ENCODE assay signal across 19 cellular contexts in genomic region chr2:38430196-38430595, GRCh38. TPM values are rescaled to one million over a fixed set of nuclear protein-coding genes. Genes with fewer than 3 reads are reported as not detected.
DNase-seq lines count a peak whose midpoint lies in the region; ATAC-seq, FAIRE-seq and TF ChIP-seq lines count a peak whose summit lies in the region.
"Had no signal": no experiment of that assay in that cellular context is flagged by ENCODE, and none has a peak within 500 bp of the region (broad histone marks: within the 10 kb centered on the region; RNA-seq: fewer than 3 reads in every experiment).

No MANE protein-coding gene starts in this region.

- H3K36me3 ChIP-seq in iPS-15b (ENCODE audit: control insufficient read depth, insufficient read depth, low read length): no peaks in the 10 kb centered on the region
- H3K36me3 ChIP-seq in small intestine (ENCODE audit: control insufficient read depth in 2 of 2, insufficient read depth in 2 of 2, low read length in 2 of 2): no peaks in the 10 kb centered on the region
- H3K36me3 ChIP-seq: BE2C had no signal

- H3K4me1 ChIP-seq in iPS-15b (ENCODE audit: control insufficient read depth, insufficient read depth, low read length): peaks cover 14% of the 10 kb centered on the region
- H3K4me1 ChIP-seq in small intestine (ENCODE audit: control insufficient read depth in 2 of 2, insufficient read depth in 1 of 2, low read depth in 1 of 2, low read length in 1 of 2): no peaks in the 10 kb centered on the region
- H3K4me1 ChIP-seq: BE2C had no signal

- CTCF ChIA-PET in WTC11 (lab: Charles Lee): interaction anchor here (0.6 to 2.6 kb wide), 4 partner anchors 17 to 78 kb away, joined by 3 to 12 read pairs (median 6); no protein-coding TSS in a partner anchor

- H3K9me3 Mint-ChIP-seq in WTC11 (peaks cover 9% of the 10 kb centered on the region), osteocyte (ENCODE audit: unreplicated experiment) (no peaks in the 10 kb centered on the region)
- H3K9me3 Mint-ChIP-seq: HFFc6 had no signal

- 90 to 91% (median 91%) methylated on average over 7 of the region's 7 CpGs for WGBS in small intestine, 3 donors

- peak overlapping the region; percentile 5; the same call in 1 of the 2 replicates for H3K27ac Mint-ChIP-seq in WTC11
- peak overlapping the region; percentile 76 for H3K27ac Mint-ChIP-seq in osteocyte (ENCODE audit: unreplicated experiment)
- H3K27ac Mint-ChIP-seq: HFFc6 had no signal

- no peak for ATAC-seq in WTC11
- ATAC-seq: A549, K562 had no signal

- no peak for TF ChIP-seq POLR2A in H54 (IDR thresholded peaks at IDR 0.05; ENCODE audit: low read depth, low read length)

- no peak for DNase-seq in WTC11 (ENCODE audit: low spot score)
- DNase-seq in osteocyte (ENCODE audit: extremely low spot score, unreplicated experiment): no peak
- no peak for DNase-seq in small intestine
- DNase-seq in NCI-H2227 treated with DMSO at 0.1 percent for 48 hours (lab: John Stamatoyannopoulos, UW): no peak
- no peak for DNase-seq in H54 (ENCODE audit: insufficient read length, low spot score)
- DNase-seq in stimulated activated CD4-positive, alpha-beta T cell treated with anti-CD3 and anti-CD28 coated beads, Interleukin-4, amount 100 ng/mL, for 4 hours: no peak
- DNase-seq: BE2C; CD4-positive, alpha-beta memory T cell; DND-41; GF-D8; GOT3; HCEC 1CT; HFFc6 had no signal

- H3K27ac ChIP-seq in small intestine (ENCODE audit: low read depth in 1 of 2, low read length in 1 of 2): no peak overlapping the region
- H3K27ac ChIP-seq: A549, C4-2B, HL-60 had no signal

- H3K9me3 ChIP-seq in iPS-15b (ENCODE audit: control insufficient read depth, insufficient read depth, low read length) (no peaks in the 10 kb centered on the region), small intestine (ENCODE audit: control insufficient read depth, low read depth) (no peaks in the 10 kb centered on the region)
- H3K9me3 ChIP-seq: A549, BE2C had no signal

- H3K9ac ChIP-seq in iPS-15b (ENCODE audit: low read depth, low read length): peak overlapping the region; percentile 2

- H3K4me3 Mint-ChIP-seq in WTC11: no peak overlapping the region
- H3K4me3 Mint-ChIP-seq in osteocyte (ENCODE audit: unreplicated experiment): peak overlapping the region; percentile 26
- H3K4me3 Mint-ChIP-seq: CD4-positive, alpha-beta memory T cell; HFFc6 had no signal

- TF ChIP-seq CTCF in WTC11 (IDR thresholded peaks at IDR 0.05) (no peak), osteocyte (IDR thresholded peaks at IDR 0.05) (no peak)

- H3K4me1 Mint-ChIP-seq in WTC11 (peaks cover 55% of the 10 kb centered on the region), osteocyte (ENCODE audit: unreplicated experiment) (peaks cover 71% of the 10 kb centered on the region)
- H3K4me1 Mint-ChIP-seq: CD4-positive, alpha-beta memory T cell had no signal

- POLR2A ChIA-PET in WTC11 (lab: Charles Lee): interaction anchor here (0.6 kb wide), 1 partner anchor 341 kb away, joined by 10 read pairs; no protein-coding TSS in a partner anchor

- H3K27me3 ChIP-seq in iPS-15b (ENCODE audit: control insufficient read depth, insufficient read depth, low read length) (no peaks in the 10 kb centered on the region), small intestine (ENCODE audit: control insufficient read depth in 2 of 2, insufficient read depth in 2 of 2, low read length in 2 of 2) (no peaks in the 10 kb centered on the region)
- H3K27me3 ChIP-seq: BE2C had no signal

- H3K36me3 Mint-ChIP-seq in WTC11 (0 out of 2 replicates have a peak, but pooled peaks cover 4% of the 10 kb centered on the region), osteocyte (ENCODE audit: unreplicated experiment) (no peaks in the 10 kb centered on the region)
- H3K36me3 Mint-ChIP-seq: CD4-positive, alpha-beta memory T cell had no signal

- H3K4me3 ChIP-seq in iPS-15b (ENCODE audit: low read depth, low read length): no peak overlapping the region
- no peak overlapping the region for H3K4me3 ChIP-seq in small intestine (ENCODE audit: low read depth in 1 of 2, low read length in 2 of 2)
- H3K4me3 ChIP-seq: A549, K562 had no signal

- FAIRE-seq in small intestine (lab: Jason Lieb, UNC) (no peak), H54 (lab: Jason Lieb, UNC) (no peak)
- FAIRE-seq: A549, GM19239, K562 had no signal

- peaks cover 13% of the 10 kb centered on the region for H3K27me3 Mint-ChIP-seq in WTC11 (ENCODE audit: low read depth)
- no peaks in the 10 kb centered on the region for H3K27me3 Mint-ChIP-seq in osteocyte (ENCODE audit: unreplicated experiment)

TF ChIP-seq in WTC11, 78 proteins besides CTCF, POLR2A, EP300 and RAD21:
- TF ChIP-seq OVOL2 (CRISPR knock-in tag; IDR thresholded peaks at IDR 0.05; ENCODE audit: borderline replicate concordance): no peak
- no peak for TF ChIP-seq TEAD4 (CRISPR knock-in tag; IDR thresholded peaks at IDR 0.05)
- TF ChIP-seq ARID4B (CRISPR knock-in tag; IDR thresholded peaks at IDR 0.05; ENCODE audit: borderline replicate concordance): no peak
- TF ChIP-seq ETV6 (CRISPR knock-in tag; IDR thresholded peaks at IDR 0.05): no peak
- no peak for TF ChIP-seq TEAD1 (CRISPR knock-in tag; IDR thresholded peaks at IDR 0.05)
- no peak for TF ChIP-seq ERG (CRISPR knock-in tag; IDR thresholded peaks at IDR 0.05)
- TF ChIP-seq E2F1 (CRISPR knock-in tag; IDR thresholded peaks at IDR 0.05): no peak
- TF ChIP-seq ELF4 (CRISPR knock-in tag; IDR thresholded peaks at IDR 0.05; ENCODE audit: low read depth): no peak
- no peak for TF ChIP-seq ZBTB21 (CRISPR knock-in tag; IDR thresholded peaks at IDR 0.05; ENCODE audit: borderline replicate concordance)

RNA-seq across cellular contexts. Expression of gene ATL2, which starts 53.1 kb away (rescaled TPM):
- total RNA-seq in WTC11 (2021) (81.3 to 90.5 TPM (median 88.7 TPM) in 3 replicates), osteocyte (45.8 and 47.8 TPM in 2 replicates)
- 10 to 100 TPM; 26.2 to 39.8 (median 29.3) TPM for polyA plus RNA-seq in small intestine
